Comparison of ENCODE assay signal across 12 cellular contexts in genomic region chr12:113310489-113310888, GRCh38. TPM values are rescaled to one million over a fixed set of nuclear protein-coding genes. Genes with fewer than 3 reads are reported as not detected.
A peak's percentile ranks its signal among the peaks of the same experiment; 100 is the strongest.
DNase-seq lines count a peak whose midpoint lies in the region; ATAC-seq and TF ChIP-seq lines count a peak whose summit lies in the region.
"Had no signal": no experiment of that assay in that cellular context is flagged by ENCODE, and none has a peak within 500 bp of the region (broad histone marks: within the 10 kb centered on the region; RNA-seq: fewer than 3 reads in every experiment).

No MANE protein-coding gene starts in this region.

- peak; percentile 9 for DNase-seq in COLO668 (lab: John Stamatoyannopoulos, UW; ENCODE audit: unreplicated experiment)
- DNase-seq in NCI-H748 treated with DMSO at 0.1 percent for 48 hours (lab: John Stamatoyannopoulos, UW), result peak; percentile 1
- no peak for DNase-seq in epithelial cell of proximal tubule (ENCODE audit: low read depth)
- DNase-seq in globus pallidus (ENCODE audit: low spot score), result no peak
- no peak for DNase-seq in cerebellar cortex (ENCODE audit: low spot score)
- DNase-seq in ureter (ENCODE audit: low spot score), result no peak
- DNase-seq: activated CD8-positive, alpha-beta T cell treated with anti-CD3 and anti-CD28 coated beads, Interleukin-2, amount 10 ng/mL, durations not matched to agents 7 days and 5 days; cerebellar nuclear complex had no signal

- TF ChIP-seq CTCF in GM12872 (IDR thresholded peaks at IDR 0.05; ENCODE audit: insufficient read depth, low read depth, low read length) (0 out of 3 replicates have a peak, but pooled peaks have one; percentile 17), epithelial cell of proximal tubule (conservative IDR thresholded peaks at IDR 0.05; ENCODE audit: low read depth, low read length) (peak; percentile 28)

- no peak for ATAC-seq in HG03139 (IDR thresholded peaks at IDR 0.05; ENCODE audit: unreplicated experiment)
- ATAC-seq: activated CD8-positive, alpha-beta T cell treated with anti-CD3 and anti-CD28 coated beads, Interleukin-2, amount 10 ng/mL, durations not matched to agents 7 days and 5 days; gastroesophageal sphincter; stimulated activated memory B cell treated with anti-CD40 and anti-IgM and Interleukin-4, amounts not matched to agents 10 μg/mL and 1 μg/mL and 100 μg/mL, for 72 hours had no signal

- no peak overlapping the region for H3K4me3 ChIP-seq in epithelial cell of proximal tubule (ENCODE audit: low read depth, low read length)
- H3K4me3 ChIP-seq: gastroesophageal sphincter had no signal

RNA-seq across cellular contexts. Expression of gene SLC8B1, which starts 24.4 kb away (rescaled TPM):
- total RNA-seq in epithelial cell of proximal tubule (26.0 and 26.6 TPM in 2 replicates), ureter (49.5 TPM)

RNA-seq across cellular contexts. Expression of gene PLBD2, which starts 47.9 kb away (rescaled TPM):
- total RNA-seq in epithelial cell of proximal tubule (15.6 and 20.1 TPM in 2 replicates), ureter (31.8 TPM)

Comparison
In these comparisons a context has a peak if more than half of its experiments do, and no peak if none do; other contexts are left out.
1. DNase-seq: peak in COLO668 (single experiment) and NCI-H748 treated with DMSO at 0.1 percent for 48 hours (single experiment); none in epithelial cell of proximal tubule (single experiment), globus pallidus (single experiment), cerebellar cortex (single experiment) and ureter (single experiment).